In the genomic region with DNA sequence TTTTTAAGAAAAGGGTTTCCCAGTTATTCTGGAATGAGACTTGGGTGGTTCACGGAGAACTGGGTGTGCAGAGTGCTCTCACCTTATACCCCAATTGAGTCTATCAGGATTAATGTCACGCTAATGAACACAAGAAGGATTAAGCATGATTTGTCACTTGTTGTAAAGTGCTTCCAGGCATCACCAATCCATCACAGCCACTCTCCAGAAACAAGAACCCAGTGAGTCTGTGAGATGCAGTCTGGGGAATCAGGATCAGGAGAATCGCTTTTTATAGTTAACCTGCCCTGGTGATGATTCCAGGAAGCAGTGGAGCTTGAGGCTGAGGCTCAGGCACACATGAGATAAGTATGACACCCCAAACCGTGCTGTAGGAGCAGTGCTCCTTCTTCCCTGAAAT, we compare ENCODE assay signal across 18 cellular contexts.
DNase-seq lines count a peak whose midpoint lies in the region; ATAC-seq, FAIRE-seq and TF ChIP-seq lines count a peak whose summit lies in the region.
"Had no signal": no experiment of that assay in that cellular context is flagged by ENCODE, and none has a peak within 500 bp of the region (broad histone marks: within the 10 kb centered on the region; RNA-seq: fewer than 3 reads in every experiment).

No MANE protein-coding gene starts in this region.

- TF ChIP-seq CTCF in H9 (conservative IDR thresholded peaks at IDR 0.05) (no peak), coronary artery (IDR thresholded peaks at IDR 0.05) (no peak), pancreas (IDR thresholded peaks at IDR 0.05) (no peak)

- no peak for FAIRE-seq in pancreas (lab: Jason Lieb, UNC)
- FAIRE-seq: RCC 7860 had no signal

- peaks cover 13% of the 10 kb centered on the region for H3K27me3 Mint-ChIP-seq in H9 (ENCODE audit: low read depth)

- H4K5ac ChIP-seq in H9 (ENCODE audit: insufficient read length, low read depth, low read length), result no peak overlapping the region

- H3K9ac ChIP-seq in H9 (ENCODE audit: extremely low read depth, insufficient read length, low read length), result no peak overlapping the region
- no peak overlapping the region for H3K9ac ChIP-seq in trophoblast cell (ENCODE audit: low read length)
- H3K9ac ChIP-seq: BLaER1 had no signal

- H3K79me1 ChIP-seq in H9 (ENCODE audit: insufficient read depth, low read depth, low read length, poor library complexity, severe bottlenecking), result no peaks in the 10 kb centered on the region
- peaks cover 2% of the 10 kb centered on the region for H3K79me1 ChIP-seq in trophoblast cell (ENCODE audit: low read length)

- H4K8ac ChIP-seq in H9 (replicated peaks; ENCODE audit: insufficient read length, low read depth, low read length) (no peak overlapping the region), trophoblast cell (ENCODE audit: low read depth, low read length) (no peak overlapping the region)

- no peak for ATAC-seq in pancreas

- H3K36me3 ChIP-seq in trophoblast cell (ENCODE audit: control insufficient read depth in 1 of 2, insufficient read depth in 2 of 2, low read length in 2 of 2) (no peaks in the 10 kb centered on the region), pancreas (no peaks in the 10 kb centered on the region)
- H3K36me3 ChIP-seq: BLaER1, MG63 had no signal

- no peaks in the 10 kb centered on the region for H3K9me3 ChIP-seq in H9 (ENCODE audit: control insufficient read depth, low read depth, low read length)
- peaks cover 9% of the 10 kb centered on the region for H3K9me3 ChIP-seq in trophoblast cell (ENCODE audit: insufficient read depth, low read depth, low read length)
- no peaks in the 10 kb centered on the region for H3K9me3 ChIP-seq in pancreas
- H3K9me3 ChIP-seq: BLaER1 had no signal

- H4K20me1 ChIP-seq in H9 (ENCODE audit: control insufficient read depth, insufficient read depth, insufficient read length), result no peaks in the 10 kb centered on the region
- H4K20me1 ChIP-seq: BLaER1 had no signal

- H2BK120ac ChIP-seq in H9 (ENCODE audit: low read depth, low read length, poor library complexity, severe bottlenecking) (no peak overlapping the region), trophoblast cell (ENCODE audit: insufficient read depth, low read length, poor library complexity) (no peak overlapping the region)

- no peak overlapping the region for H3K18ac ChIP-seq in H9 (ENCODE audit: insufficient read length, low read depth, low read length)
- no peak overlapping the region for H3K18ac ChIP-seq in trophoblast cell (ENCODE audit: low read length)

- no peak overlapping the region for H3K14ac ChIP-seq in H9 (ENCODE audit: insufficient read depth, low read length)
- H3K14ac ChIP-seq in trophoblast cell (ENCODE audit: low read length), result peak overlapping the region; percentile 14

- no peak overlapping the region for H3K4ac ChIP-seq in H9 (ENCODE audit: low read depth, low read length)
- H3K4ac ChIP-seq in trophoblast cell (ENCODE audit: low read depth, low read length), result no peak overlapping the region

- H3K4me1 ChIP-seq in H9 (ENCODE audit: insufficient read depth, low read length) (no peaks in the 10 kb centered on the region), trophoblast cell (ENCODE audit: control insufficient read depth in 1 of 2, insufficient read depth in 2 of 2, low read length in 2 of 2) (peaks cover 5 to 7% of the 10 kb centered on the region in 2 experiments), pancreas (no peaks in the 10 kb centered on the region)
- H3K4me1 ChIP-seq: BLaER1 had no signal

- DNase-seq in H9, result peak; percentile 5
- peak; percentile 28 to 75 for DNase-seq in NCI-H524 (lab: John Stamatoyannopoulos, UW)
- DNase-seq in coronary artery (ENCODE audit: low spot score), result peak; percentile 24
- no peak for DNase-seq in trophoblast cell
- no peak for DNase-seq in pancreas
- no peak for DNase-seq in GM03348 (ENCODE audit: low spot score)
- no peak for DNase-seq in kidney tubule cell (ENCODE audit: low spot score)
- DNase-seq: CD8-positive, alpha-beta memory T cell; DMS 273 treated with DMSO at 0.1 percent for 48 hours; GOT3; MG63; NCI-H1105; NCI-H187; NCI-H446; NCI-H774; SIG-M5 had no signal

- H3T11ph ChIP-seq in H9 (ENCODE audit: low read length), result no peak overlapping the region

- H3K36me3 Mint-ChIP-seq in H9 (ENCODE audit: insufficient read depth in 1 of 3, low read depth in 3 of 3), result peaks cover 0 to 7% (median 5%) of the 10 kb centered on the region in 3 experiments; a peak in 4 of 7 replicates
- H3K36me3 Mint-ChIP-seq: CD8-positive, alpha-beta memory T cell had no signal

- no peak overlapping the region for H4K91ac ChIP-seq in H9 (ENCODE audit: insufficient read length, low read depth, low read length)
- H4K91ac ChIP-seq in trophoblast cell (ENCODE audit: low read depth, low read length), result peak overlapping the region; percentile 39

- H2BK12ac ChIP-seq in H9 (ENCODE audit: insufficient read length, low read depth, low read length), result no peak overlapping the region
- peak overlapping the region; percentile 74 for H2BK12ac ChIP-seq in trophoblast cell (ENCODE audit: low read length)

- H3K4me2 ChIP-seq in H9 (ENCODE audit: insufficient read depth, insufficient read length, low read length), result no peak overlapping the region
- H3K4me2 ChIP-seq in trophoblast cell (ENCODE audit: low read length), result no peak overlapping the region
- H3K4me2 ChIP-seq: BLaER1 had no signal

- H2AFZ ChIP-seq in H9 (ENCODE audit: low read length) (no peak overlapping the region), trophoblast cell (ENCODE audit: insufficient read depth, low read length, poor library complexity) (no peak overlapping the region)

- no peak overlapping the region for H3K56ac ChIP-seq in H9 (ENCODE audit: insufficient read length, low read depth, low read length)

- H3K79me2 ChIP-seq in H9 (ENCODE audit: insufficient read depth, low read length), result no peaks in the 10 kb centered on the region
- no peaks in the 10 kb centered on the region for H3K79me2 ChIP-seq in trophoblast cell (ENCODE audit: control insufficient read depth, insufficient read depth, low read length, poor library complexity)

- H3K23me2 ChIP-seq in H9 (ENCODE audit: insufficient read length, low read depth, low read length, poor library complexity, severe bottlenecking), result no peaks in the 10 kb centered on the region

- H3K9me3 Mint-ChIP-seq in H9, result peaks cover 11 to 18% of the 10 kb centered on the region in 2 experiments
- H3K9me3 Mint-ChIP-seq: CD8-positive, alpha-beta memory T cell had no signal

- no peak overlapping the region for H2BK15ac ChIP-seq in H9 (ENCODE audit: low read depth, low read length)

- intact Hi-C loops in pancreas (cut with DNase I), result no loop called here

- peaks cover 4% of the 10 kb centered on the region in 2 experiments for H3K4me1 Mint-ChIP-seq in H9
- H3K4me1 Mint-ChIP-seq: CD8-positive, alpha-beta memory T cell had no signal

- H3K23ac ChIP-seq in H9 (ENCODE audit: insufficient read length, low read depth, low read length), result no peak overlapping the region
- H3K23ac ChIP-seq in trophoblast cell (ENCODE audit: low read length), result no peak overlapping the region

- H3K4me3 Mint-ChIP-seq in H9, result no peak overlapping the region
- H3K4me3 Mint-ChIP-seq: CD8-positive, alpha-beta memory T cell had no signal

- no peaks in the 10 kb centered on the region for H3K27me3 ChIP-seq in H9 (ENCODE audit: insufficient read depth, low read length)
- H3K27me3 ChIP-seq in trophoblast cell (ENCODE audit: insufficient read depth, low read length), result no peaks in the 10 kb centered on the region
- H3K27me3 ChIP-seq in pancreas, result peaks cover 0 to 4% (median 0%) of the 10 kb centered on the region in 4 donors
- H3K27me3 ChIP-seq: BLaER1, MG63 had no signal

- no peak overlapping the region for H3K27ac Mint-ChIP-seq in H9

- H4K12ac ChIP-seq in trophoblast cell (ENCODE audit: low read depth, low read length), result no peak overlapping the region

- H3K27ac ChIP-seq in H9 (ENCODE audit: insufficient read length, low read depth, low read length) (no peak overlapping the region), coronary artery (no peak overlapping the region), trophoblast cell (ENCODE audit: low read depth, low read length) (no peak overlapping the region), pancreas (no peak overlapping the region)
- H3K27ac ChIP-seq: BLaER1 had no signal

- H3K4me3 ChIP-seq in coronary artery (no peak overlapping the region), trophoblast cell (ENCODE audit: low read depth, low read length) (no peak overlapping the region), pancreas (no peak overlapping the region)
- H3K4me3 ChIP-seq: BLaER1, MG63 had no signal

- no peak overlapping the region for H2AK5ac ChIP-seq in H9 (ENCODE audit: insufficient read length, low read length)
- H2AK5ac ChIP-seq in trophoblast cell (ENCODE audit: low read length), result no peak overlapping the region

- H2BK5ac ChIP-seq in H9 (ENCODE audit: insufficient read length, low read length), result no peak overlapping the region
- H2BK5ac ChIP-seq in trophoblast cell (ENCODE audit: low read depth, low read length, poor library complexity), result no peak overlapping the region

- no peak overlapping the region for H2BK20ac ChIP-seq in H9 (ENCODE audit: low read depth, low read length, poor library complexity, severe bottlenecking)

- WGBS in H9 (ENCODE audit: extremely low coverage, insufficient read length, low lambda C conversion rate), result no CpG with 5 or more reads among the region's 4 CpGs
- no CpG with 5 or more reads among the region's 4 CpGs for WGBS in trophoblast cell (ENCODE audit: extremely low coverage, insufficient coverage, insufficient read length)
- 70 to 82% methylated on average over 4 of the region's 4 CpGs for WGBS in pancreas, 2 donors

Comparison
In these comparisons a context has a peak if more than half of its experiments do, and no peak if none do; other contexts are left out.
1. DNase-seq: peak in H9 (single experiment), NCI-H524 (2 of 2) and coronary artery (single experiment); none in trophoblast cell (0 of 2), pancreas (0 of 6), GM03348 (single experiment) and kidney tubule cell (single experiment).